Comparison of ENCODE assay signal across 21 cellular contexts in genomic region chr22:25923952-25924351, GRCh38.
DNase-seq lines count a peak whose midpoint lies in the region; ATAC-seq and TF ChIP-seq lines count a peak whose summit lies in the region.
"Had no signal": no experiment of that assay in that cellular context is flagged by ENCODE, and none has a peak within 500 bp of the region (broad histone marks: within the 10 kb centered on the region; RNA-seq: fewer than 3 reads in every experiment).

No MANE protein-coding gene starts in this region.

- ATAC-seq in SK-N-SH treated with all-trans-retinoic acid at 6 μM for 48 hours: no peak
- ATAC-seq: HCT116, Right ventricle myocardium inferior had no signal

- peak overlapping the region in 1 of 2 experiments; percentile 44; a peak in 1 of 4 replicates for H3K27ac ChIP-seq in SK-N-SH (ENCODE audit: low read depth in 2 of 2, low read length in 1 of 2)
- H3K27ac ChIP-seq in liver (ENCODE audit: low read depth in 1 of 2, low read length in 2 of 2): no peak overlapping the region
- H3K27ac ChIP-seq: BLaER1 treated with 17β-estradiol and CSF1 and Interleukin-3, amounts not matched to agents 10 nM and 100 nM; HL-60; PC-9; SJSA1 had no signal

- H3K4me3 Mint-ChIP-seq in brain: peak overlapping the region in 2 of 5 experiments; percentile 17 to 33
- H3K4me3 Mint-ChIP-seq: CD4-positive, alpha-beta memory T cell; T-helper 1 cell treated with Interleukin-12 subunit alpha and Interleukin-12 subunit beta and Interleukin-4 antibody, amounts not matched to agents 30 μg/mL and 1 μg/mL, for 36 hours had no signal

- no peaks in the 10 kb centered on the region for H3K9me2 ChIP-seq in SK-N-SH

- H3K9me3 Mint-ChIP-seq in brain: peaks cover 4 to 12% (median 9%) of the 10 kb centered on the region in 5 experiments
- H3K9me3 Mint-ChIP-seq: T-helper 1 cell treated with Interleukin-12 subunit alpha and Interleukin-12 subunit beta and Interleukin-4 antibody, amounts not matched to agents 30 μg/mL and 1 μg/mL, for 36 hours had no signal

- TF ChIP-seq RAD21 in SK-N-SH (IDR thresholded peaks at IDR 0.05; ENCODE audit: low read length) (peak; percentile 26), liver (IDR thresholded peaks at IDR 0.05) (no peak)

- peak; percentile 71 for DNase-seq in SK-N-SH
- no peak for DNase-seq in T-helper 1 cell
- DNase-seq in NCI-H82 (lab: John Stamatoyannopoulos, UW): no peak
- DNase-seq in NCI-H2081 treated with DMSO at 0.1 percent for 48 hours (lab: John Stamatoyannopoulos, UW): no peak
- DNase-seq: Caco-2; CD4-positive, alpha-beta memory T cell; Karpas-422; NCI-H1092; NCI-H1417 treated with DMSO at 0.1 percent for 48 hours; NCI-H1694 treated with DMSO at 0.1 percent for 48 hours; NCI-H510A treated with DMSO at 0.1 percent for 48 hours; PC-9 had no signal

- peaks cover 42% of the 10 kb centered on the region for H3K4me1 Mint-ChIP-seq in brain
- H3K4me1 Mint-ChIP-seq: CD4-positive, alpha-beta memory T cell had no signal

- TF ChIP-seq CTCF in SK-N-SH (IDR thresholded peaks at IDR 0.05) (no peak), brain (conservative IDR thresholded peaks at IDR 0.05) (no peak), liver (IDR thresholded peaks at IDR 0.05; ENCODE audit: low read depth, low read length, missing input control) (no peak)

- no peak overlapping the region for H3K4me3 ChIP-seq in SK-N-SH (ENCODE audit: low read depth in 2 of 2, low read length in 1 of 2)
- H3K4me3 ChIP-seq in liver (ENCODE audit: low read depth in 1 of 3, low read length in 3 of 3): no peak overlapping the region
- H3K4me3 ChIP-seq: BLaER1 treated with 17β-estradiol and CSF1 and Interleukin-3, amounts not matched to agents 10 nM and 100 nM; PC-9; SJSA1 had no signal

- H3K9me3 ChIP-seq in SK-N-SH (no peaks in the 10 kb centered on the region), liver (ENCODE audit: control insufficient read depth in 4 of 4, low read length in 3 of 4) (no peaks in the 10 kb centered on the region)
- H3K9me3 ChIP-seq: Caco-2, SJSA1 had no signal

- no peaks in the 10 kb centered on the region for H3F3A ChIP-seq in SK-N-SH (replicated peaks; ENCODE audit: insufficient read depth)

- POLR2A ChIA-PET in SK-N-SH (lab: Yijun Ruan, JAX): interaction anchor here (1.3 kb wide), 1 partner anchor 19 kb away, joined by 4 read pairs; no protein-coding TSS in a partner anchor

- H4K20me1 ChIP-seq in SK-N-SH (ENCODE audit: insufficient read depth): no peaks in the 10 kb centered on the region
- H4K20me1 ChIP-seq: BLaER1 treated with 17β-estradiol and CSF1 and Interleukin-3, amounts not matched to agents 10 nM and 100 nM had no signal

- no peak overlapping the region for H3K4me2 ChIP-seq in SK-N-SH
- H3K4me2 ChIP-seq: BLaER1 treated with 17β-estradiol and CSF1 and Interleukin-3, amounts not matched to agents 10 nM and 100 nM; PC-9 had no signal

- peaks cover 8% of the 10 kb centered on the region for H3K27me3 Mint-ChIP-seq in brain

- peaks cover 8% of the 10 kb centered on the region for H3K36me3 Mint-ChIP-seq in brain
- H3K36me3 Mint-ChIP-seq: CD4-positive, alpha-beta memory T cell had no signal

- H2AFZ ChIP-seq in SK-N-SH (ENCODE audit: low read depth): no peak overlapping the region
- H2AFZ ChIP-seq: PC-9 had no signal

- H3K27me3 ChIP-seq in SK-N-SH (ENCODE audit: insufficient read depth) (no peaks in the 10 kb centered on the region), liver (ENCODE audit: control insufficient read depth in 4 of 4, insufficient read depth in 4 of 4, low read length in 3 of 4) (peaks cover 0 to 3% (median 0%) of the 10 kb centered on the region in 4 donors)
- H3K27me3 ChIP-seq: BLaER1 treated with 17β-estradiol and CSF1 and Interleukin-3, amounts not matched to agents 10 nM and 100 nM had no signal

- H3K27ac Mint-ChIP-seq in brain: peak overlapping the region in 4 of 5 experiments; percentile 59 to 92 (median 75)
- H3K27ac Mint-ChIP-seq: CD4-positive, alpha-beta memory T cell; T-helper 1 cell treated with Interleukin-12 subunit alpha and Interleukin-12 subunit beta and Interleukin-4 antibody, amounts not matched to agents 30 μg/mL and 1 μg/mL, for 36 hours had no signal

- H3K36me3 ChIP-seq in SK-N-SH (replicated peaks in 1 of 2; ENCODE audit: control insufficient read depth in 1 of 2, insufficient read depth in 2 of 2, low read length in 1 of 2) (no peaks in the 10 kb centered on the region), liver (ENCODE audit: control insufficient read depth in 4 of 4, insufficient read depth in 3 of 4, low read depth in 1 of 4, low read length in 3 of 4) (no peaks in the 10 kb centered on the region)
- H3K36me3 ChIP-seq: BLaER1 treated with 17β-estradiol and CSF1 and Interleukin-3, amounts not matched to agents 10 nM and 100 nM; SJSA1 had no signal

- H3K9ac ChIP-seq in SK-N-SH: no peak overlapping the region
- no peak overlapping the region for H3K9ac ChIP-seq in liver (ENCODE audit: low read depth in 1 of 2, low read length in 2 of 2)
- H3K9ac ChIP-seq: BLaER1 treated with 17β-estradiol and CSF1 and Interleukin-3, amounts not matched to agents 10 nM and 100 nM had no signal

- CTCF ChIA-PET in SK-N-SH (lab: Yijun Ruan, JAX): interaction anchor here (1.1 to 1.5 kb wide), 4 partner anchors 13 to 151 kb away, joined by 3 to 4 read pairs (median 3); no protein-coding TSS in a partner anchor

- H3K79me2 ChIP-seq in SK-N-SH (ENCODE audit: insufficient read depth): no peaks in the 10 kb centered on the region

- H3K4me1 ChIP-seq in SK-N-SH (ENCODE audit: control insufficient read depth in 1 of 2, insufficient read depth in 2 of 2, low read depth in 1 of 2, low read length in 1 of 2): peaks cover 0 to 14% of the 10 kb centered on the region in 2 experiments; a peak in 2 of 4 replicates
- no peaks in the 10 kb centered on the region for H3K4me1 ChIP-seq in liver (ENCODE audit: control insufficient read depth in 4 of 4, insufficient read depth in 4 of 4, low read length in 3 of 4)
- H3K4me1 ChIP-seq: BLaER1 treated with 17β-estradiol and CSF1 and Interleukin-3, amounts not matched to agents 10 nM and 100 nM; Caco-2; SJSA1 had no signal

- peak in 1 of 2 experiments; percentile 49; a peak in 1 of 4 replicates for TF ChIP-seq EP300 in SK-N-SH (IDR thresholded peaks at IDR 0.05; ENCODE audit: borderline replicate concordance in 1 of 2, low read depth in 1 of 2, low read length in 1 of 2)

- WGBS in SK-N-SH (ENCODE audit: low lambda C conversion rate): 13% methylated on average over 8 of the region's 8 CpGs
- WGBS in liver: 32% methylated on average over 8 of the region's 8 CpGs

TF ChIP-seq in SK-N-SH, 30 proteins besides CTCF, POLR2A, EP300 and RAD21 (continues in another document):
- TF ChIP-seq MEF2A (IDR thresholded peaks at IDR 0.05; ENCODE audit: borderline replicate concordance, low read depth): no peak
- TF ChIP-seq IRF3 (IDR thresholded peaks at IDR 0.05; ENCODE audit: low read depth, low read length): no peak

TF ChIP-seq in SK-N-SH treated with all-trans-retinoic acid at 6 μM for 48 hours, 23 proteins besides CTCF, POLR2A, EP300 and RAD21 (continues in another document):
- TF ChIP-seq ZNF8 (CRISPR knock-in tag; IDR thresholded peaks at IDR 0.05) (no peak), ZNF70 (CRISPR knock-in tag; IDR thresholded peaks at IDR 0.05) (no peak), ZFP3 (CRISPR knock-in tag; IDR thresholded peaks at IDR 0.05) (no peak), PPARA (CRISPR knock-in tag; IDR thresholded peaks at IDR 0.05; ENCODE audit: borderline replicate concordance) (no peak), ZNF565 (CRISPR knock-in tag; conservative IDR thresholded peaks at IDR 0.05; ENCODE audit: low read depth) (no peak), ISL1 (CRISPR knock-in tag; IDR thresholded peaks at IDR 0.05) (no peak), TOX (CRISPR knock-in tag; IDR thresholded peaks at IDR 0.05; ENCODE audit: borderline replicate concordance) (no peak)
- TF ChIP-seq, protein P1, sequence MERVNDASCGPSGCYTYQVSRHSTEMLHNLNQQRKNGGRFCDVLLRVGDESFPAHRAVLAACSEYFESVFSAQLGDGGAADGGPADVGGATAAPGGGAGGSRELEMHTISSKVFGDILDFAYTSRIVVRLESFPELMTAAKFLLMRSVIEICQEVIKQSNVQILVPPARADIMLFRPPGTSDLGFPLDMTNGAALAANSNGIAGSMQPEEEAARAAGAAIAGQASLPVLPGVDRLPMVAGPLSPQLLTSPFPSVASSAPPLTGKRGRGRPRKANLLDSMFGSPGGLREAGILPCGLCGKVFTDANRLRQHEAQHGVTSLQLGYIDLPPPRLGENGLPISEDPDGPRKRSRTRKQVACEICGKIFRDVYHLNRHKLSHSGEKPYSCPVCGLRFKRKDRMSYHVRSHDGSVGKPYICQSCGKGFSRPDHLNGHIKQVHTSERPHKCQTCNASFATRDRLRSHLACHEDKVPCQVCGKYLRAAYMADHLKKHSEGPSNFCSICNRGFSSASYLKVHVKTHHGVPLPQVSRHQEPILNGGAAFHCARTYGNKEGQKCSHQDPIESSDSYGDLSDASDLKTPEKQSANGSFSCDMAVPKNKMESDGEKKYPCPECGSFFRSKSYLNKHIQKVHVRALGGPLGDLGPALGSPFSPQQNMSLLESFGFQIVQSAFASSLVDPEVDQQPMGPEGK (CRISPR knock-in tag; IDR thresholded peaks at IDR 0.05; ENCODE audit: borderline replicate concordance): no peak

TF ChIP-seq in liver, 16 proteins besides CTCF, POLR2A, EP300 and RAD21 (continues in another document):
- TF ChIP-seq RXRA (IDR thresholded peaks at IDR 0.05) (no peak), HNF4A (conservative IDR thresholded peaks at IDR 0.05) (peak; percentile 47 to 51), SP1 (IDR thresholded peaks at IDR 0.05) (no peak), ATF3 (IDR thresholded peaks at IDR 0.05) (no peak), NR2F2 (IDR thresholded peaks at IDR 0.05) (no peak), GABPA (IDR thresholded peaks at IDR 0.05 in 1 of 2, conservative IDR thresholded peaks at IDR 0.05 in 1 of 2) (no peak)
- TF ChIP-seq, protein P2, sequence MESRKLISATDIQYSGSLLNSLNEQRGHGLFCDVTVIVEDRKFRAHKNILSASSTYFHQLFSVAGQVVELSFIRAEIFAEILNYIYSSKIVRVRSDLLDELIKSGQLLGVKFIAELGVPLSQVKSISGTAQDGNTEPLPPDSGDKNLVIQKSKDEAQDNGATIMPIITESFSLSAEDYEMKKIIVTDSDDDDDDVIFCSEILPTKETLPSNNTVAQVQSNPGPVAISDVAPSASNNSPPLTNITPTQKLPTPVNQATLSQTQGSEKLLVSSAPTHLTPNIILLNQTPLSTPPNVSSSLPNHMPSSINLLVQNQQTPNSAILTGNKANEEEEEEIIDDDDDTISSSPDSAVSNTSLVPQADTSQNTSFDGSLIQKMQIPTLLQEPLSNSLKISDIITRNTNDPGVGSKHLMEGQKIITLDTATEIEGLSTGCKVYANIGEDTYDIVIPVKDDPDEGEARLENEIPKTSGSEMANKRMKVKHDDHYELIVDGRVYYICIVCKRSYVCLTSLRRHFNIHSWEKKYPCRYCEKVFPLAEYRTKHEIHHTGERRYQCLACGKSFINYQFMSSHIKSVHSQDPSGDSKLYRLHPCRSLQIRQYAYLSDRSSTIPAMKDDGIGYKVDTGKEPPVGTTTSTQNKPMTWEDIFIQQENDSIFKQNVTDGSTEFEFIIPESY (IDR thresholded peaks at IDR 0.05): no peak
